In genomic region chr19:51701468-51702100, GRCh38 we compare ENCODE assay signal across 1 cellular context.
TF ChIP-seq lines count a peak whose summit lies in the region.

No MANE protein-coding gene starts in this region.

TF ChIP-seq in K562, 482 proteins besides CTCF, POLR2A, EP300 and RAD21 (continued from another document):
- peak; percentile 38 for TF ChIP-seq NFIC (IDR thresholded peaks at IDR 0.05)
- peak; percentile 5; the same call in 1 of the 2 replicates for TF ChIP-seq MTA3 (IDR thresholded peaks at IDR 0.05; ENCODE audit: borderline replicate concordance)
- no peak for TF ChIP-seq HBP1 (CRISPR knock-in tag; IDR thresholded peaks at IDR 0.05)
- TF ChIP-seq CREB3L1 (IDR thresholded peaks at IDR 0.05; ENCODE audit: borderline replicate concordance, low read depth) = peak; percentile 13; the same call in 1 of the 2 replicates
- TF ChIP-seq ZKSCAN8 (CRISPR knock-in tag; IDR thresholded peaks at IDR 0.05) = no peak
- no peak for TF ChIP-seq ZNF707 (CRISPR knock-in tag; conservative IDR thresholded peaks at IDR 0.05)
- TF ChIP-seq RCOR1 (IDR thresholded peaks at IDR 0.05; ENCODE audit: borderline replicate concordance in 1 of 2, low read depth in 2 of 2, low read length in 2 of 2) = 0 out of 4 replicates have a peak, but pooled peaks of 1 of the 2 experiments have one; percentile 15
- no peak for TF ChIP-seq HMGXB4 (CRISPR knock-in tag; IDR thresholded peaks at IDR 0.05)
- no peak for TF ChIP-seq POU5F1 (IDR thresholded peaks at IDR 0.05; ENCODE audit: borderline replicate concordance, low read depth, low read length, partially characterized antibody)
- TF ChIP-seq DPF2 (IDR thresholded peaks at IDR 0.05) = peak; percentile 77
- no peak for TF ChIP-seq TFE3 (CRISPR knock-in tag; IDR thresholded peaks at IDR 0.05)
- peak; percentile 24; the same call in 1 of the 2 replicates for TF ChIP-seq KLF16 (IDR thresholded peaks at IDR 0.05)
- TF ChIP-seq L3MBTL2 (IDR thresholded peaks at IDR 0.05) = peak; percentile 29; the same call in 1 of the 2 replicates
- peak; percentile 67; the same call in 1 of the 2 replicates for TF ChIP-seq CTBP1 (IDR thresholded peaks at IDR 0.05; ENCODE audit: borderline replicate concordance)
- peak in 1 of 3 experiments; percentile 27; a peak in 1 of 6 replicates for TF ChIP-seq ZBTB11 (CRISPR knock-in tag; IDR thresholded peaks at IDR 0.05)
- TF ChIP-seq KLF1 (tag; IDR thresholded peaks at IDR 0.05) = 0 out of 2 replicates have a peak, but pooled peaks have one; percentile 23
- peak; percentile 46 for TF ChIP-seq TEAD4 (IDR thresholded peaks at IDR 0.05; ENCODE audit: low read length)
- no peak for TF ChIP-seq TEAD4 (CRISPR knock-in tag; IDR thresholded peaks at IDR 0.05; ENCODE audit: borderline replicate concordance)
- TF ChIP-seq ZFP1 (CRISPR knock-in tag; IDR thresholded peaks at IDR 0.05) = no peak
- TF ChIP-seq CREB1 (IDR thresholded peaks at IDR 0.05) = no peak
- TF ChIP-seq CREB1 (CRISPR knock-in tag; IDR thresholded peaks at IDR 0.05) = no peak
- peak; percentile 43; the same call in 1 of the 2 replicates for TF ChIP-seq NFE2 (IDR thresholded peaks at IDR 0.05; ENCODE audit: low read depth)
- TF ChIP-seq ZEB2 (IDR thresholded peaks at IDR 0.05) = no peak
- peak; percentile 65 for TF ChIP-seq NCOR1 (IDR thresholded peaks at IDR 0.05)
- TF ChIP-seq POLR3A (IDR thresholded peaks at IDR 0.05; ENCODE audit: borderline replicate concordance, extremely low read depth, insufficient read depth, insufficient read length) = no peak
- TF ChIP-seq IFI16 (CRISPR knock-in tag; IDR thresholded peaks at IDR 0.05) = no peak
- no peak for TF ChIP-seq ZNF316 (IDR thresholded peaks at IDR 0.05)
- TF ChIP-seq ZNF263 (CRISPR knock-in tag; IDR thresholded peaks at IDR 0.05; ENCODE audit: borderline replicate concordance) = peak; percentile 67
- no peak for TF ChIP-seq CHCHD3 (CRISPR knock-in tag; IDR thresholded peaks at IDR 0.05)
- TF ChIP-seq EP400 (IDR thresholded peaks at IDR 0.05) = peak; percentile 38; the same call in 1 of the 2 replicates
- TF ChIP-seq SMARCE1 (IDR thresholded peaks at IDR 0.05) = 0 out of 2 replicates have a peak, but pooled peaks have one; percentile 24
- 0 out of 2 replicates have a peak, but pooled peaks have one; percentile 13 for TF ChIP-seq EGR1 (conservative IDR thresholded peaks at IDR 0.05)
- peak; percentile 4; the same call in 1 of the 2 replicates for TF ChIP-seq ARID4B (CRISPR knock-in tag; IDR thresholded peaks at IDR 0.05)
- peak; percentile 61; the same call in 1 of the 2 replicates for TF ChIP-seq HMBOX1 (IDR thresholded peaks at IDR 0.05)
- 0 out of 2 replicates have a peak, but pooled peaks have one; percentile 45 for TF ChIP-seq ZNF75A (CRISPR knock-in tag; IDR thresholded peaks at IDR 0.05)
- TF ChIP-seq HNRNPUL1 (IDR thresholded peaks at IDR 0.05; ENCODE audit: low read length) = no peak
- TF ChIP-seq MYC (IDR thresholded peaks at IDR 0.05; ENCODE audit: low read depth, low read length) = peak; percentile 52
- no peak for TF ChIP-seq MYC (CRISPR knock-in tag; IDR thresholded peaks at IDR 0.05; ENCODE audit: borderline replicate concordance, low read depth)
- TF ChIP-seq CBFA2T3 (IDR thresholded peaks at IDR 0.05) = peak; percentile 86
- no peak for TF ChIP-seq TFAM (CRISPR knock-in tag; conservative IDR thresholded peaks at IDR 0.05)
- TF ChIP-seq TOE1 (IDR thresholded peaks at IDR 0.05; ENCODE audit: borderline replicate concordance) = peak; percentile 60
- TF ChIP-seq TOE1 (CRISPR knock-in tag; IDR thresholded peaks at IDR 0.05; ENCODE audit: borderline replicate concordance, low read depth) = no peak
- no peak for TF ChIP-seq ZNF655 (CRISPR knock-in tag; IDR thresholded peaks at IDR 0.05)
- no peak for TF ChIP-seq JUND (IDR thresholded peaks at IDR 0.05; ENCODE audit: borderline replicate concordance, low read depth, low read length)
- peak; percentile 34; the same call in 1 of the 3 replicates for TF ChIP-seq JUND (tag; IDR thresholded peaks at IDR 0.05; ENCODE audit: borderline replicate concordance, low read depth, low read length)
- TF ChIP-seq TAL1 (IDR thresholded peaks at IDR 0.05) = peak; percentile 61; the same call in 1 of the 2 replicates
